13 cellular contexts compared by ENCODE assay signal in the genomic region with DNA sequence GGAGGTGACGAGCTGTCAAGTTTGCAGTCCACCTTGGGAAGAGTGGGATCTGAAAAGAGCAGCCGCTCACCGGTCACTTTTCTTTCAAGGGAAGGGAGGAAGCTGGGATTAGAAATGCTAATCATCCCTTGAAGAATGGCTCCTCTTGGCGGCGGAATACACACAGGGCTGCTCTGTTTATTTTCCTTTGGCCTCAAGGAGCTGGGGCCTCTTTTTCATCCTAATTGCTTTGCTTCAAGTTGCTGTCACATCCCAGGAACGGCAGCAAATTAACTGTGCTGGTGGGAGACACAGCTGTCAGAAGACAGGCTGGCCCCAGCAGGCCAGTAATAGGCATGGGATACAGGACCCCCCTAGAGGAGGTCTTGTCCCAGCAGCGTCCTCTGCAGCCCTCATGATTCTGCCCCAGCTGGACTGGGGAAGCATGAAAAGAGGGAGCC. TPM values are rescaled to one million over a fixed set of nuclear protein-coding genes. Genes with fewer than 3 reads are reported as not detected.
DNase-seq lines count a peak whose midpoint lies in the region; ATAC-seq and TF ChIP-seq lines count a peak whose summit lies in the region.
"Had no signal": no experiment of that assay in that cellular context is flagged by ENCODE, and none has a peak within 500 bp of the region (broad histone marks: within the 10 kb centered on the region; RNA-seq: fewer than 3 reads in every experiment).

No MANE protein-coding gene starts in this region.

- H3K27me3 Mint-ChIP-seq in osteocyte (ENCODE audit: unreplicated experiment) = peaks cover 34% of the 10 kb centered on the region

- no peaks in the 10 kb centered on the region for H3K9me2 ChIP-seq in MM.1S (replicated peaks; ENCODE audit: insufficient read depth, low read length)

- no peak overlapping the region for H3K4me3 Mint-ChIP-seq in osteocyte (ENCODE audit: unreplicated experiment)
- H3K4me3 Mint-ChIP-seq: activated naive CD4-positive, alpha-beta T cell treated with anti-CD3 and anti-CD28 coated beads, Interleukin-2, amount 10 ng/mL, durations not matched to agents 7 days and 5 days; stimulated activated naive CD8-positive, alpha-beta T cell treated with anti-CD3 and anti-CD28 coated beads, Interleukin-15, Interleukin-2, amounts not matched to agents 100 ng/mL and 50 ng/mL, for 24 hours had no signal

- H3F3A ChIP-seq in MM.1S (ENCODE audit: insufficient read depth, low read length) = no peaks in the 10 kb centered on the region

- H3K9ac ChIP-seq in MM.1S (ENCODE audit: low read length) = no peak overlapping the region

- H3K36me3 ChIP-seq in SJCRH30 (no peaks in the 10 kb centered on the region), MM.1S (replicated peaks; ENCODE audit: insufficient read depth, low read length) (no peaks in the 10 kb centered on the region)

- TF ChIP-seq CTCF in fibroblast of the aortic adventitia (IDR thresholded peaks at IDR 0.05; ENCODE audit: insufficient read depth, low read length) = peak; percentile 36
- TF ChIP-seq CTCF in osteocyte (IDR thresholded peaks at IDR 0.05) = peak; percentile 62
- TF ChIP-seq CTCF in MM.1S (IDR thresholded peaks at IDR 0.05; ENCODE audit: low read length) = no peak

- no peaks in the 10 kb centered on the region for H4K20me1 ChIP-seq in MM.1S (ENCODE audit: insufficient read depth, low read length)

- no peak overlapping the region for H2AFZ ChIP-seq in MM.1S (ENCODE audit: low read length)

- no peaks in the 10 kb centered on the region for H3K9me3 ChIP-seq in SJCRH30 (replicated peaks)
- no peaks in the 10 kb centered on the region for H3K9me3 ChIP-seq in MM.1S (replicated peaks; ENCODE audit: insufficient read depth, low read length)

- H3K27me3 ChIP-seq in SJCRH30 (no peaks in the 10 kb centered on the region), MM.1S (replicated peaks; ENCODE audit: insufficient read depth, low read length) (0 out of 2 replicates have a peak, but pooled peaks cover 3% of the 10 kb centered on the region)

- H3K4me2 ChIP-seq in MM.1S (ENCODE audit: low read depth, low read length) = no peak overlapping the region

- H3K4me1 Mint-ChIP-seq in osteocyte (ENCODE audit: unreplicated experiment) = peaks cover 33% of the 10 kb centered on the region

- H3K4me3 ChIP-seq in SJCRH30 (no peak overlapping the region), fibroblast of the aortic adventitia (ENCODE audit: low read depth, low read length) (no peak overlapping the region), MM.1S (ENCODE audit: low read length) (no peak overlapping the region)
- H3K4me3 ChIP-seq: skin epidermis had no signal

- DNase-seq in Daoy (ENCODE audit: low read depth) (peak; percentile 37), SJCRH30 (peak; percentile 80), fibroblast of the aortic adventitia (ENCODE audit: low read depth) (peak; percentile 39), osteocyte (ENCODE audit: extremely low spot score, unreplicated experiment) (no peak), NCI-H1105 (lab: John Stamatoyannopoulos, UW) (no peak), MM.1S (no peak), DMS53 treated with DMSO at 0.1 percent for 48 hours (lab: John Stamatoyannopoulos, UW; ENCODE audit: unreplicated experiment) (no peak)
- DNase-seq: DMS 273 treated with DMSO at 0.1 percent for 48 hours, NCI-H345 had no signal

- no peaks in the 10 kb centered on the region for H3K79me2 ChIP-seq in MM.1S (ENCODE audit: low read length)

- H3K4me1 ChIP-seq in SJCRH30 (peaks cover 45% of the 10 kb centered on the region), MM.1S (ENCODE audit: low read length) (no peaks in the 10 kb centered on the region)

- H3K9me3 Mint-ChIP-seq in osteocyte (ENCODE audit: unreplicated experiment) = no peaks in the 10 kb centered on the region
- H3K9me3 Mint-ChIP-seq: activated naive CD4-positive, alpha-beta T cell treated with anti-CD3 and anti-CD28 coated beads, Interleukin-2, amount 10 ng/mL, durations not matched to agents 7 days and 5 days; stimulated activated naive CD8-positive, alpha-beta T cell treated with anti-CD3 and anti-CD28 coated beads, Interleukin-15, Interleukin-2, amounts not matched to agents 100 ng/mL and 50 ng/mL, for 24 hours had no signal

- H3K27ac ChIP-seq in SJCRH30 = peak overlapping the region; percentile 35; the same call in 1 of the 2 replicates
- no peak overlapping the region for H3K27ac ChIP-seq in MM.1S (ENCODE audit: low read length)

- ATAC-seq in HG02610 (IDR thresholded peaks at IDR 0.05; ENCODE audit: unreplicated experiment) = no peak

- H3K36me3 Mint-ChIP-seq in osteocyte (ENCODE audit: unreplicated experiment) = no peaks in the 10 kb centered on the region
- H3K36me3 Mint-ChIP-seq: activated naive CD4-positive, alpha-beta T cell treated with anti-CD3 and anti-CD28 coated beads, Interleukin-2, amount 10 ng/mL, durations not matched to agents 7 days and 5 days had no signal

- no peak overlapping the region for H3K27ac Mint-ChIP-seq in osteocyte (ENCODE audit: unreplicated experiment)
- H3K27ac Mint-ChIP-seq: activated naive CD4-positive, alpha-beta T cell treated with anti-CD3 and anti-CD28 coated beads, Interleukin-2, amount 10 ng/mL, durations not matched to agents 7 days and 5 days had no signal

RNA-seq across cellular contexts. Expression of a gene that starts 6.7 kb away (rescaled TPM):
- total RNA-seq in Daoy (2014; rRNA removed; shearing (Covaris generic)) = not detected in 2 replicates
- total RNA-seq in SJCRH30 (2014; rRNA removed; shearing (Covaris generic)) = 0.08 and 0.15 TPM in 2 replicates
- not detected in 2 replicates for total RNA-seq in fibroblast of the aortic adventitia (ENCODE audit: low replicate concordance)
- total RNA-seq in osteocyte = not detected in 2 replicates

RNA-seq across cellular contexts. Expression of a gene that starts 15.5 kb away (rescaled TPM):
- 1.5 and 1.6 TPM in 2 replicates for total RNA-seq in Daoy (2014; rRNA removed; shearing (Covaris generic))
- total RNA-seq in SJCRH30 (2014; rRNA removed; shearing (Covaris generic)) = 0.08 TPM in 1 of 2 replicates, not detected in the other
- total RNA-seq in fibroblast of the aortic adventitia (ENCODE audit: low replicate concordance) (1.7 and 1.9 TPM in 2 replicates), osteocyte (0.73 and 0.78 TPM in 2 replicates)

RNA-seq across cellular contexts. Expression of a gene that starts 31.7 kb away (rescaled TPM):
- 0.03 and 0.06 TPM in 2 replicates for total RNA-seq in Daoy (2014; rRNA removed; shearing (Covaris generic))
- 0.59 and 0.73 TPM in 2 replicates for total RNA-seq in SJCRH30 (2014; rRNA removed; shearing (Covaris generic))
- total RNA-seq in fibroblast of the aortic adventitia (ENCODE audit: low replicate concordance) = 2.1 and 3.8 TPM in 2 replicates
- 5.1 and 5.4 TPM in 2 replicates for total RNA-seq in osteocyte

RNA-seq across cellular contexts. Expression of a gene that starts 38.1 kb away (rescaled TPM):
- not detected in 2 replicates for total RNA-seq in Daoy (2014; rRNA removed; shearing (Covaris generic))
- total RNA-seq in SJCRH30 (2014; rRNA removed; shearing (Covaris generic)) = 0.36 TPM in 1 of 2 replicates, not detected in the other
- total RNA-seq in fibroblast of the aortic adventitia (ENCODE audit: low replicate concordance) (not detected in 2 replicates), osteocyte (not detected in 2 replicates)

RNA-seq across cellular contexts. Expression of a gene that starts 50.3 kb away (rescaled TPM):
- total RNA-seq in Daoy (2014; rRNA removed; shearing (Covaris generic)) = 13.3 and 17.4 TPM in 2 replicates
- total RNA-seq in SJCRH30 (2014; rRNA removed; shearing (Covaris generic)) = 22.8 and 25.4 TPM in 2 replicates
- 15.7 and 41.9 TPM in 2 replicates for total RNA-seq in fibroblast of the aortic adventitia (ENCODE audit: low replicate concordance)
- 22.3 and 27.1 TPM in 2 replicates for total RNA-seq in osteocyte

Comparison
In these comparisons a context has a peak if more than half of its experiments do, and no peak if none do; other contexts are left out.
1. DNase-seq: peak in Daoy (single experiment), SJCRH30 (2 of 2) and fibroblast of the aortic adventitia (single experiment); none in osteocyte (single experiment), NCI-H1105 (single experiment), MM.1S (single experiment) and DMS53 treated with DMSO at 0.1 percent for 48 hours (single experiment).